22 cellular contexts compared by ENCODE assay signal in the genomic region with DNA sequence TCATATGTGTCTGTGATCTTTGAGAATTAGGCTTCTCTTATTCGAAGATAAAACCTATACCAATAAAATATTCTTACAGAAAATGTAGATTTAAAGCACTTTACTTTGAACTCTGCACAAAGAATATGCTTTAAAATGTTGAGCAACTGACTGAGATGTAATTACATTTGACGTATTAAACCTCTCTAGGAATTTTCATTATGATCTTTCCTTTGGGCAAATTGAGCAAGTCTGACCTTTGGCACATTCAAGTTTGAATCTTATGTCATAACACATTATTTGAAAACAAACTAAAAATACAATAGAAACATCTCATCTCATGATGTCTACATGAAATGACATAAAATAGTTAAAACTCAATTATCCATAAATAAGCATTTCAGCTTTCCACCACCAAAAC.
A peak's percentile ranks its signal among the peaks of the same experiment; 100 is the strongest.
DNase-seq lines count a peak whose midpoint lies in the region; TF ChIP-seq lines count a peak whose summit lies in the region.
"Had no signal": no experiment of that assay in that cellular context is flagged by ENCODE, and none has a peak within 500 bp of the region (broad histone marks: within the 10 kb centered on the region; RNA-seq: fewer than 3 reads in every experiment).

No MANE protein-coding gene starts in this region.

- H3K27ac Mint-ChIP-seq in MCF 10A (ENCODE audit: low read depth, unreplicated experiment) (no peak overlapping the region), osteocyte (ENCODE audit: unreplicated experiment) (peak overlapping the region; percentile 1)
- H3K27ac Mint-ChIP-seq: CD4-positive, alpha-beta T cell; CD8-positive, alpha-beta memory T cell; H9 had no signal

- H3K36me3 Mint-ChIP-seq in MCF 10A (ENCODE audit: insufficient read depth, unreplicated experiment) (no peaks in the 10 kb centered on the region), osteocyte (ENCODE audit: unreplicated experiment) (no peaks in the 10 kb centered on the region)
- H3K36me3 Mint-ChIP-seq: CD8-positive, alpha-beta memory T cell had no signal

- H3K4me3 Mint-ChIP-seq in MCF 10A (ENCODE audit: unreplicated experiment) (no peak overlapping the region), osteocyte (ENCODE audit: unreplicated experiment) (no peak overlapping the region)
- H3K4me3 Mint-ChIP-seq: CD14-positive monocyte; CD4-positive, alpha-beta T cell; CD8-positive, alpha-beta memory T cell; GM23338; H9 had no signal

- intact Hi-C loops in MCF 10A (cut with micrococcal nuclease) = no loop called here
- intact Hi-C loops in breast epithelium (cut with DNase I; ENCODE audit: low total_unique reads) = no loop called here
- intact Hi-C loops in head of caudate nucleus (cut with DNase I) = no loop called here

- H3K27ac ChIP-seq in breast epithelium = no peak overlapping the region
- H3K27ac ChIP-seq: 22Rv1; BLaER1 treated with 17β-estradiol and CSF1 and Interleukin-3, amounts not matched to agents 10 nM and 100 nM had no signal

- no peak for TF ChIP-seq POLR2A in breast epithelium (IDR thresholded peaks at IDR 0.05)

- BruUV-seq in MCF 10A (replicated peaks; lab: Mats Ljungman, UMichigan) = no TSS peak

- peaks cover 10% of the 10 kb centered on the region for H3K4me1 Mint-ChIP-seq in MCF 10A (ENCODE audit: insufficient read depth, unreplicated experiment)
- peaks cover 40% of the 10 kb centered on the region for H3K4me1 Mint-ChIP-seq in osteocyte (ENCODE audit: unreplicated experiment)
- H3K4me1 Mint-ChIP-seq: GM23338, H9 had no signal

- POLR2A ChIA-PET in MCF 10A (lab: Yijun Ruan, JAX) = interaction anchor here (0.8 kb wide), 1 partner anchor 32 kb away, joined by 3 read pairs; no protein-coding TSS in a partner anchor

- H3K27me3 Mint-ChIP-seq in MCF 10A (ENCODE audit: insufficient read depth, unreplicated experiment) = no peaks in the 10 kb centered on the region
- H3K27me3 Mint-ChIP-seq in osteocyte (ENCODE audit: unreplicated experiment) = no peaks in the 10 kb centered on the region
- H3K27me3 Mint-ChIP-seq: CD4-positive, alpha-beta T cell; CD8-positive, alpha-beta memory T cell had no signal

- CTCF ChIA-PET in MCF 10A (lab: Yijun Ruan, JAX) = interaction anchor here (0.6 kb wide), 1 partner anchor 142 kb away, joined by 3 read pairs; no protein-coding TSS in a partner anchor

- DNase-seq in MCF 10A (ENCODE audit: unreplicated experiment) (peak; percentile 7), breast epithelium (ENCODE audit: low spot score in 2 of 2) (no peak), amniotic epithelial cell (ENCODE audit: low read depth) (peak; percentile 25), fibroblast of gingiva (ENCODE audit: low read depth) (peak; percentile 27), osteocyte (ENCODE audit: extremely low spot score, unreplicated experiment) (no peak), NCI-H1417 treated with DMSO at 0.1 percent for 48 hours (lab: John Stamatoyannopoulos, UW) (no peak), head of caudate nucleus (no peak), NOMO-1 treated with DMSO at 0.1 percent for 48 hours (lab: John Stamatoyannopoulos, UW; ENCODE audit: unreplicated experiment) (no peak)
- DNase-seq: AML-193; BE2C; CD4-positive, alpha-beta T cell; CD8-positive, alpha-beta memory T cell; DMS 273 treated with DMSO at 0.1 percent for 48 hours; DMS79; EL; GDM1; H9 had no signal

- no peak for TF ChIP-seq CTCF in MCF 10A (IDR thresholded peaks at IDR 0.05; ENCODE audit: unreplicated experiment)
- no peak for TF ChIP-seq CTCF in breast epithelium (IDR thresholded peaks at IDR 0.05)
- no peak for TF ChIP-seq CTCF in osteocyte (IDR thresholded peaks at IDR 0.05)

- no peaks in the 10 kb centered on the region for H3K4me1 ChIP-seq in breast epithelium
- H3K4me1 ChIP-seq: BE2C had no signal

- H3K9me3 Mint-ChIP-seq in MCF 10A (ENCODE audit: unreplicated experiment) (no peaks in the 10 kb centered on the region), osteocyte (ENCODE audit: unreplicated experiment) (peaks cover 9% of the 10 kb centered on the region)
- H3K9me3 Mint-ChIP-seq: CD8-positive, alpha-beta memory T cell; GM23338; H9 had no signal

- H3K4me3 ChIP-seq in breast epithelium = no peak overlapping the region
- H3K4me3 ChIP-seq: BLaER1 treated with 17β-estradiol and CSF1 and Interleukin-3, amounts not matched to agents 10 nM and 100 nM; GM12878; GM23338 had no signal

- H3K27me3 ChIP-seq in breast epithelium = no peaks in the 10 kb centered on the region
- H3K27me3 ChIP-seq: BE2C; BLaER1 treated with 17β-estradiol and CSF1 and Interleukin-3, amounts not matched to agents 10 nM and 100 nM had no signal

- no peaks in the 10 kb centered on the region for H3K36me3 ChIP-seq in breast epithelium
- H3K36me3 ChIP-seq: BE2C; BLaER1 treated with 17β-estradiol and CSF1 and Interleukin-3, amounts not matched to agents 10 nM and 100 nM had no signal

- H3K9me3 ChIP-seq in breast epithelium = no peaks in the 10 kb centered on the region
- H3K9me3 ChIP-seq: BE2C had no signal

Comparison
In these comparisons a context has a peak if more than half of its experiments do, and no peak if none do; other contexts are left out.
1. DNase-seq: peak in MCF 10A (single experiment), amniotic epithelial cell (single experiment) and fibroblast of gingiva (single experiment); none in breast epithelium (0 of 2), osteocyte (single experiment), NCI-H1417 treated with DMSO at 0.1 percent for 48 hours (single experiment), head of caudate nucleus (0 of 42) and NOMO-1 treated with DMSO at 0.1 percent for 48 hours (single experiment).